12 cellular contexts compared by ENCODE assay signal in genomic region chr6:41654433-41655020, GRCh38. TPM values are rescaled to one million over a fixed set of nuclear protein-coding genes. Genes with fewer than 3 reads are reported as not detected.
"Had no signal": no experiment of that assay in that cellular context is flagged by ENCODE, and none has a peak within 500 bp of the region (broad histone marks: within the 10 kb centered on the region; RNA-seq: fewer than 3 reads in every experiment).

No MANE protein-coding gene starts in this region.

- H3K36me3 Mint-ChIP-seq: activated CD4-positive, alpha-beta memory T cell treated with anti-CD3 and anti-CD28 coated beads for 36 hours; activated naive CD8-positive, alpha-beta T cell treated with anti-CD3 and anti-CD28 coated beads, Interleukin-2, amount 10 ng/mL, durations not matched to agents 7 days and 5 days; naive B cell had no signal

- ATAC-seq: heart left ventricle had no signal

- H3K27ac ChIP-seq: heart left ventricle, ovary, stomach, thoracic aorta had no signal

- H3K4me3 Mint-ChIP-seq: activated CD4-positive, alpha-beta memory T cell treated with anti-CD3 and anti-CD28 coated beads for 36 hours; activated naive CD8-positive, alpha-beta T cell treated with anti-CD3 and anti-CD28 coated beads, Interleukin-2, amount 10 ng/mL, durations not matched to agents 7 days and 5 days; naive B cell had no signal

- H3K27ac Mint-ChIP-seq: activated CD4-positive, alpha-beta memory T cell treated with anti-CD3 and anti-CD28 coated beads for 36 hours; activated naive CD8-positive, alpha-beta T cell treated with anti-CD3 and anti-CD28 coated beads, Interleukin-2, amount 10 ng/mL, durations not matched to agents 7 days and 5 days had no signal

- H3K4me3 ChIP-seq: heart left ventricle, ovary, stomach, thoracic aorta had no signal

- H3K9me3 ChIP-seq: heart left ventricle, ovary, stomach, thoracic aorta had no signal

- H3K9me3 Mint-ChIP-seq: activated CD4-positive, alpha-beta memory T cell treated with anti-CD3 and anti-CD28 coated beads for 36 hours; activated naive CD8-positive, alpha-beta T cell treated with anti-CD3 and anti-CD28 coated beads, Interleukin-2, amount 10 ng/mL, durations not matched to agents 7 days and 5 days; naive B cell had no signal

- DNase-seq: activated CD4-positive, alpha-beta memory T cell treated with anti-CD3 and anti-CD28 coated beads for 36 hours; activated gamma-delta T cell; activated naive CD8-positive, alpha-beta T cell treated with anti-CD3 and anti-CD28 coated beads, Interleukin-2, amount 10 ng/mL, durations not matched to agents 7 days and 5 days; activated T-cell treated with anti-CD3 and anti-CD28 coated beads, Interleukin-2, amount 50 U/mL, for 48 hours; anterior cingulate cortex; effector CD4-positive, alpha-beta T cell; foreskin melanocyte; naive B cell; ovary; stomach had no signal

- H3K4me1 Mint-ChIP-seq: naive B cell had no signal

- H3K27me3 ChIP-seq: heart left ventricle, ovary had no signal

- H3K36me3 ChIP-seq: heart left ventricle, ovary, thoracic aorta had no signal

RNA-seq across cellular contexts. Expression of gene MDFI, which starts 16.3 kb away (rescaled TPM):
- total RNA-seq: activated CD4-positive, alpha-beta memory T cell treated with anti-CD3 and anti-CD28 coated beads for 36 hours; activated naive CD8-positive, alpha-beta T cell treated with anti-CD3 and anti-CD28 coated beads, Interleukin-2, amount 10 ng/mL, durations not matched to agents 7 days and 5 days had no signal
